ENCODE assay signal across 11 cellular contexts in the genomic region with DNA sequence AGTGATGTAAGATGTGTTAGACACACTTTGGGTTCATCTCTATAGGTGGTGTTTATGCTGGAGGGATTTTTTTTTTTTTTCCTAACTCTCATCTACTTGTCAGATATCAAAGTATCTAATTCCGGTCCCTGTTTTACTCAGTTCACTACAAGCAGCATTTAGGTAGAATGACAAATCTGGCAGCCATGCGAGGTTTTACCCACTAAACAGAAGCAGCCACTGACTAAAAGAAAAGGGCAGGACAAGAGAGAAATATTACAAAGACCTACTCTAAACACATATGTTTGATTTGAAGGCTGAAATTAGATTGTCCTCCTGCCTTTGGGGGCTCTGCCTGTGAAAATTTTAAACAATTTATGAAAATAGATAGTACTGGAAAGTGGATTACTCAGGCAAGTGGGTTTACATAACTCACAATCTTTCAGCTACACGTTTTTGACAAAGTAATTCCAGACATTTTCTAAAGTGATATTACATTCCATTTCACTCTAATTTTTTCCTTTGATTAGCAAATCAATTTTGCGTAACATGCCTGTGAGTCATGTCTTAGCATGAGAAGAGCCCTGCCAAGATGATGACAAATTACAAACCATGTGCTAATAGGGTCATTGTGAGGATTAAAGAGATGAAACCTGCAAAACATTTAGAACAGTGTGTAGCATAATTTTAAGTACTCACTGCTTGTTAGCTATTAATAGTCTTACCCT.
DNase-seq lines count a peak whose midpoint lies in the region; ATAC-seq, FAIRE-seq and TF ChIP-seq lines count a peak whose summit lies in the region.
"Had no signal": no experiment of that assay in that cellular context is flagged by ENCODE, and none has a peak within 500 bp of the region (broad histone marks: within the 10 kb centered on the region; RNA-seq: fewer than 3 reads in every experiment).

No MANE protein-coding gene starts in this region.

- H3K4me2 ChIP-seq in HCT116 (ENCODE audit: low read length): peak overlapping the region; percentile 13

- peaks cover 30% of the 10 kb centered on the region for H3K4me1 Mint-ChIP-seq in WTC11
- H3K4me1 Mint-ChIP-seq: stimulated activated naive B cell treated with anti-CD40 and anti-IgM and Interleukin-4, amounts not matched to agents 10 μg/mL and 1 μg/mL and 100 μg/mL, for 72 hours had no signal

- peaks cover 14% of the 10 kb centered on the region for H3K36me3 Mint-ChIP-seq in WTC11
- H3K36me3 Mint-ChIP-seq: stimulated activated naive B cell treated with anti-CD40 and anti-IgM and Interleukin-4, amounts not matched to agents 10 μg/mL and 1 μg/mL and 100 μg/mL, for 72 hours had no signal

- no peaks in the 10 kb centered on the region for H3K79me2 ChIP-seq in HCT116 (ENCODE audit: insufficient read depth, low read length)

- H3K27me3 ChIP-seq in HCT116 (ENCODE audit: insufficient read depth, low read length) (no peaks in the 10 kb centered on the region), vagina (no peaks in the 10 kb centered on the region)
- H3K27me3 ChIP-seq: Peyer's patch had no signal

- ATAC-seq in HCT116 (no peak), WTC11 (no peak)
- ATAC-seq: stimulated activated naive B cell treated with anti-CD40 and anti-IgM and Interleukin-4, amounts not matched to agents 10 μg/mL and 1 μg/mL and 100 μg/mL, for 72 hours had no signal

- no peak overlapping the region for H3K4me3 Mint-ChIP-seq in WTC11
- H3K4me3 Mint-ChIP-seq: stimulated activated naive B cell treated with anti-CD40 and anti-IgM and Interleukin-4, amounts not matched to agents 10 μg/mL and 1 μg/mL and 100 μg/mL, for 72 hours had no signal

- no peak for TF ChIP-seq RAD21 in HCT116 (IDR thresholded peaks at IDR 0.05; ENCODE audit: low read depth)

- H3K9ac ChIP-seq in HCT116 (ENCODE audit: low read length): no peak overlapping the region

- TF ChIP-seq POLR2A in HCT116 (IDR thresholded peaks at IDR 0.05; ENCODE audit: borderline replicate concordance, extremely low read depth, insufficient read depth, insufficient read length) (no peak), vagina (IDR thresholded peaks at IDR 0.05) (no peak)

- H3K9me3 Mint-ChIP-seq in WTC11: peaks cover 23% of the 10 kb centered on the region

- H3K4me3 ChIP-seq in HCT116 (replicated peaks in 1 of 2; ENCODE audit: low read depth in 1 of 2, low read length in 2 of 2) (no peak overlapping the region), fibroblast of the aortic adventitia (ENCODE audit: low read depth, low read length) (no peak overlapping the region), vagina (no peak overlapping the region)
- H3K4me3 ChIP-seq: Peyer's patch had no signal

- H2AFZ ChIP-seq in HCT116 (ENCODE audit: low read depth, low read length, poor library complexity, severe bottlenecking): peak overlapping the region; percentile 50

- RAD21 ChIA-PET in HCT116 (lab: Charles Lee; ENCODE audit: low non-redundant PET in 1 of 2, low total read pairs in 2 of 2, uncharacterized antibody in 2 of 2, unreplicated experiment in 2 of 2): no interaction called here

- no peaks in the 10 kb centered on the region for H3K9me3 ChIP-seq in HCT116 (ENCODE audit: control insufficient read depth in 1 of 2, insufficient read depth in 1 of 2, low read depth in 1 of 2, low read length in 2 of 2)
- no peaks in the 10 kb centered on the region for H3K9me3 ChIP-seq in vagina
- H3K9me3 ChIP-seq: Peyer's patch had no signal

- no peaks in the 10 kb centered on the region for H3K9me2 ChIP-seq in HCT116 (ENCODE audit: insufficient read depth)

- intact Hi-C loops in HCT116 (cut with micrococcal nuclease): no loop called here
- intact Hi-C loops in vagina (cut with DNase I): no loop called here

- H3K36me3 ChIP-seq in HCT116 (ENCODE audit: control insufficient read depth in 1 of 2, insufficient read depth in 2 of 2, low read length in 2 of 2): no peaks in the 10 kb centered on the region
- H3K36me3 ChIP-seq in vagina: no peaks in the 10 kb centered on the region
- H3K36me3 ChIP-seq: Peyer's patch had no signal

- POLR2A ChIA-PET in HCT116 (lab: Charles Lee) (no interaction called here), WTC11 (lab: Charles Lee) (no interaction called here)

- DNase-seq in HCT116 (ENCODE audit: low read depth, low spot score) (no peak), SIG-M5 (lab: John Stamatoyannopoulos, UW) (peak; percentile 17), fibroblast of the aortic adventitia (ENCODE audit: low read depth) (peak; percentile 97), urothelium cell line (ENCODE audit: low spot score) (peak; percentile 9), WTC11 (ENCODE audit: low spot score) (no peak), vagina (ENCODE audit: extremely low spot score in 2 of 2) (no peak), DMS53 treated with DMSO at 0.1 percent for 48 hours (lab: John Stamatoyannopoulos, UW; ENCODE audit: unreplicated experiment) (no peak)
- DNase-seq: activated effector memory CD4-positive, alpha-beta T cell treated with anti-CD3 and anti-CD28 coated beads, Interleukin-2, amount 50 U/mL, for 16 hours; NCI-H1417 treated with DMSO at 0.1 percent for 48 hours; Peyer's patch; stimulated activated naive B cell treated with anti-CD40 and anti-IgM and Interleukin-4, amounts not matched to agents 10 μg/mL and 1 μg/mL and 100 μg/mL, for 72 hours had no signal

- no peaks in the 10 kb centered on the region for H4K20me1 ChIP-seq in HCT116 (ENCODE audit: insufficient read depth)

- no peak for FAIRE-seq in urothelium cell line (lab: Jason Lieb, UNC)

- BruUV-seq in HCT116 (replicated peaks; lab: Mats Ljungman, UMichigan): no TSS peak

- no peak overlapping the region for H3K27ac Mint-ChIP-seq in WTC11
- H3K27ac Mint-ChIP-seq: stimulated activated naive B cell treated with anti-CD40 and anti-IgM and Interleukin-4, amounts not matched to agents 10 μg/mL and 1 μg/mL and 100 μg/mL, for 72 hours had no signal

- H3K27ac ChIP-seq in HCT116 (ENCODE audit: low read depth, low read length) (no peak overlapping the region), vagina (no peak overlapping the region)
- H3K27ac ChIP-seq: Peyer's patch had no signal

- H3K4me1 ChIP-seq in HCT116 (ENCODE audit: control insufficient read depth in 1 of 2, insufficient read depth in 2 of 2, low read length in 2 of 2): peaks cover 0 to 9% of the 10 kb centered on the region in 2 experiments; a peak in 2 of 4 replicates
- H3K4me1 ChIP-seq in vagina: no peaks in the 10 kb centered on the region
- H3K4me1 ChIP-seq: Peyer's patch had no signal

- CTCF ChIA-PET in HCT116 (lab: Charles Lee) (no interaction called here), WTC11 (lab: Charles Lee) (no interaction called here)

- no peaks in the 10 kb centered on the region for H3K27me3 Mint-ChIP-seq in WTC11 (ENCODE audit: low read depth)

- no peak for TF ChIP-seq CTCF in HCT116 (IDR thresholded peaks at IDR 0.05 in 2 of 3, conservative IDR thresholded peaks at IDR 0.05 in 1 of 3; ENCODE audit: borderline replicate concordance in 1 of 3, insufficient read depth in 1 of 3, low read depth in 2 of 3, low read length in 2 of 3)
- TF ChIP-seq CTCF in fibroblast of the aortic adventitia (IDR thresholded peaks at IDR 0.05; ENCODE audit: insufficient read depth, low read length): no peak
- no peak for TF ChIP-seq CTCF in WTC11 (IDR thresholded peaks at IDR 0.05)
- no peak for TF ChIP-seq CTCF in vagina (IDR thresholded peaks at IDR 0.05)

TF ChIP-seq in HCT116, 20 proteins besides CTCF, POLR2A, EP300 and RAD21 (continues in another document):
- peak; percentile 79 for TF ChIP-seq CEBPB (IDR thresholded peaks at IDR 0.05; ENCODE audit: low read depth)
- no peak for TF ChIP-seq CBX3 (IDR thresholded peaks at IDR 0.05; ENCODE audit: low read depth)
- no peak for TF ChIP-seq EZH2 (IDR thresholded peaks at IDR 0.05)
- peak; percentile 56; the same call in 1 of the 2 replicates for TF ChIP-seq JUND (IDR thresholded peaks at IDR 0.05)
- TF ChIP-seq, protein P1, sequence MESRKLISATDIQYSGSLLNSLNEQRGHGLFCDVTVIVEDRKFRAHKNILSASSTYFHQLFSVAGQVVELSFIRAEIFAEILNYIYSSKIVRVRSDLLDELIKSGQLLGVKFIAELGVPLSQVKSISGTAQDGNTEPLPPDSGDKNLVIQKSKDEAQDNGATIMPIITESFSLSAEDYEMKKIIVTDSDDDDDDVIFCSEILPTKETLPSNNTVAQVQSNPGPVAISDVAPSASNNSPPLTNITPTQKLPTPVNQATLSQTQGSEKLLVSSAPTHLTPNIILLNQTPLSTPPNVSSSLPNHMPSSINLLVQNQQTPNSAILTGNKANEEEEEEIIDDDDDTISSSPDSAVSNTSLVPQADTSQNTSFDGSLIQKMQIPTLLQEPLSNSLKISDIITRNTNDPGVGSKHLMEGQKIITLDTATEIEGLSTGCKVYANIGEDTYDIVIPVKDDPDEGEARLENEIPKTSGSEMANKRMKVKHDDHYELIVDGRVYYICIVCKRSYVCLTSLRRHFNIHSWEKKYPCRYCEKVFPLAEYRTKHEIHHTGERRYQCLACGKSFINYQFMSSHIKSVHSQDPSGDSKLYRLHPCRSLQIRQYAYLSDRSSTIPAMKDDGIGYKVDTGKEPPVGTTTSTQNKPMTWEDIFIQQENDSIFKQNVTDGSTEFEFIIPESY (IDR thresholded peaks at IDR 0.05; ENCODE audit: extremely low read depth, insufficient replicate concordance, low read length): no peak
- TF ChIP-seq ZFX (IDR thresholded peaks at IDR 0.05): no peak
- no peak for TF ChIP-seq SIN3A (IDR thresholded peaks at IDR 0.05; ENCODE audit: low read depth)

TF ChIP-seq in WTC11, 78 proteins besides CTCF, POLR2A, EP300 and RAD21 (continues in another document):
- no peak for TF ChIP-seq IRF2 (CRISPR knock-in tag; IDR thresholded peaks at IDR 0.05; ENCODE audit: borderline replicate concordance, low read depth)
- TF ChIP-seq, protein P2, sequence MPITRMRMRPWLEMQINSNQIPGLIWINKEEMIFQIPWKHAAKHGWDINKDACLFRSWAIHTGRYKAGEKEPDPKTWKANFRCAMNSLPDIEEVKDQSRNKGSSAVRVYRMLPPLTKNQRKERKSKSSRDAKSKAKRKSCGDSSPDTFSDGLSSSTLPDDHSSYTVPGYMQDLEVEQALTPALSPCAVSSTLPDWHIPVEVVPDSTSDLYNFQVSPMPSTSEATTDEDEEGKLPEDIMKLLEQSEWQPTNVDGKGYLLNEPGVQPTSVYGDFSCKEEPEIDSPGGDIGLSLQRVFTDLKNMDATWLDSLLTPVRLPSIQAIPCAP (CRISPR knock-in tag; IDR thresholded peaks at IDR 0.05): no peak
- no peak for TF ChIP-seq ZNF396 (CRISPR knock-in tag; IDR thresholded peaks at IDR 0.05; ENCODE audit: borderline replicate concordance)
- no peak for TF ChIP-seq KAT7 (CRISPR knock-in tag; IDR thresholded peaks at IDR 0.05; ENCODE audit: borderline replicate concordance)
- TF ChIP-seq, protein P3, sequence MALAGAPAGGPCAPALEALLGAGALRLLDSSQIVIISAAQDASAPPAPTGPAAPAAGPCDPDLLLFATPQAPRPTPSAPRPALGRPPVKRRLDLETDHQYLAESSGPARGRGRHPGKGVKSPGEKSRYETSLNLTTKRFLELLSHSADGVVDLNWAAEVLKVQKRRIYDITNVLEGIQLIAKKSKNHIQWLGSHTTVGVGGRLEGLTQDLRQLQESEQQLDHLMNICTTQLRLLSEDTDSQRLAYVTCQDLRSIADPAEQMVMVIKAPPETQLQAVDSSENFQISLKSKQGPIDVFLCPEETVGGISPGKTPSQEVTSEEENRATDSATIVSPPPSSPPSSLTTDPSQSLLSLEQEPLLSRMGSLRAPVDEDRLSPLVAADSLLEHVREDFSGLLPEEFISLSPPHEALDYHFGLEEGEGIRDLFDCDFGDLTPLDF (CRISPR knock-in tag; IDR thresholded peaks at IDR 0.05): no peak
- TF ChIP-seq ZNF232 (CRISPR knock-in tag; IDR thresholded peaks at IDR 0.05): no peak

Comparison
In these comparisons a context has a peak if more than half of its experiments do, and no peak if none do; other contexts are left out.
1. DNase-seq: peak in SIG-M5 (single experiment), fibroblast of the aortic adventitia (single experiment) and urothelium cell line (single experiment); none in HCT116 (single experiment), WTC11 (single experiment), vagina (0 of 2) and DMS53 treated with DMSO at 0.1 percent for 48 hours (single experiment).